Comparison of ENCODE assay signal across 1 cellular context in the genomic region with DNA sequence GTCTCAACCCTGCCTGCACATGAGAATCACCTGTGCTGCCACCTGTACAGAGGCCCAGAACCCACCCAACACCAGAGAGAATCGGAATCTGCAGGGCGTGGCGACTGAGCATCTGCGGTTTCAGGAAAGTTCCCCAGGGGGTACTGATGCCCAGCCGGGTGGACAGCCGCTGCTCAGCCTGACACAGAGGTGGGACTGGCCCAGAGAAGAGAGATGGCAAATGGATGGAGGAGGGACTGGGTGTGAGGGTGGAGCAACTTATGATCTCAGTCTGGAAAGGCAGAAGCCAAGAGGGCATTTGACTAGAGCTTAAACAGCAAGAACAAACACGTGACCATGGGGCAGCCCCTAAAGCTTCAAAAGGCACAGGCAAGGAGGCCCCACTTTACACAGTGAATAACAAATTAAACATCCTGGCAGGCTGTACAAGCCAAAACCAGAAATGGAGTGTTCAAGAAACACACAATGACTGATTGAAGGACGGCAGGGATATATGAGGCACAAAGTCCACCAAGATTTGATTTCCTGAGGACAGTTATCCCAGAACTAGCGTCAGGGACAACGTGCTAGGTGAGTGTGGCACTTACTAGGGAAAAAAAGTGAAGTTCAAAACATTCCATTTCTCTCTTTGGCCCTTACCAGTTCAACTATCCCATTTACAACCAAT.
A peak's percentile ranks its signal among the peaks of the same experiment; 100 is the strongest.
TF ChIP-seq lines count a peak whose summit lies in the region.

No MANE protein-coding gene starts in this region.

TF ChIP-seq in HepG2, 621 proteins besides CTCF, POLR2A, EP300 and RAD21 (continued from another document and continues in another):
- TF ChIP-seq ZNF263 (CRISPR knock-in tag; IDR thresholded peaks at IDR 0.05) (0 out of 2 replicates have a peak, but pooled peaks have one; percentile 9), ARNT (IDR thresholded peaks at IDR 0.05) (no peak), SRSF4 (IDR thresholded peaks at IDR 0.05; ENCODE audit: low read depth, low read length, poor library complexity, severe bottlenecking) (no peak), KLF16 (CRISPR knock-in tag; IDR thresholded peaks at IDR 0.05) (peak in 1 of 2 experiments; percentile 64; a peak in 2 of 4 replicates), CCAR2 (optimal IDR thresholded peaks at IDR 0.05; ENCODE audit: low read depth, low read length) (no peak), HNRNPH1 (optimal IDR thresholded peaks at IDR 0.05; ENCODE audit: low read depth, low read length) (no peak), RFXAP (CRISPR knock-in tag; IDR thresholded peaks at IDR 0.05; ENCODE audit: borderline replicate concordance) (no peak), SP4 (CRISPR knock-in tag; IDR thresholded peaks at IDR 0.05) (0 out of 2 replicates have a peak, but pooled peaks have one; percentile 15), SCMH1 (CRISPR knock-in tag; IDR thresholded peaks at IDR 0.05; ENCODE audit: borderline replicate concordance) (no peak), ZNF546 (CRISPR knock-in tag; conservative IDR thresholded peaks at IDR 0.05) (no peak), SP5 (CRISPR knock-in tag; IDR thresholded peaks at IDR 0.05; ENCODE audit: borderline replicate concordance, low read depth) (peak; percentile 53; the same call in 1 of the 2 replicates), DPF2 (CRISPR knock-in tag; IDR thresholded peaks at IDR 0.05; ENCODE audit: borderline replicate concordance, low read depth) (peak; percentile 31; the same call in 1 of the 2 replicates), ZNF337 (CRISPR knock-in tag; IDR thresholded peaks at IDR 0.05; ENCODE audit: borderline replicate concordance, low read depth) (no peak), HCFC1 (IDR thresholded peaks at IDR 0.05; ENCODE audit: low read depth, low read length) (no peak), FOXP1 (IDR thresholded peaks at IDR 0.05) (no peak), FOXP1 (CRISPR knock-in tag; IDR thresholded peaks at IDR 0.05) (peak; percentile 65), NFYC (CRISPR knock-in tag; IDR thresholded peaks at IDR 0.05) (no peak), RCOR2 (CRISPR knock-in tag; IDR thresholded peaks at IDR 0.05) (peak; percentile 86), ZNF766 (CRISPR knock-in tag; IDR thresholded peaks at IDR 0.05; ENCODE audit: borderline replicate concordance) (no peak), ZNF510 (CRISPR knock-in tag; IDR thresholded peaks at IDR 0.05; ENCODE audit: low read depth) (no peak), SMARCE1 (IDR thresholded peaks at IDR 0.05; ENCODE audit: borderline replicate concordance) (no peak)
- TF ChIP-seq, protein P1, sequence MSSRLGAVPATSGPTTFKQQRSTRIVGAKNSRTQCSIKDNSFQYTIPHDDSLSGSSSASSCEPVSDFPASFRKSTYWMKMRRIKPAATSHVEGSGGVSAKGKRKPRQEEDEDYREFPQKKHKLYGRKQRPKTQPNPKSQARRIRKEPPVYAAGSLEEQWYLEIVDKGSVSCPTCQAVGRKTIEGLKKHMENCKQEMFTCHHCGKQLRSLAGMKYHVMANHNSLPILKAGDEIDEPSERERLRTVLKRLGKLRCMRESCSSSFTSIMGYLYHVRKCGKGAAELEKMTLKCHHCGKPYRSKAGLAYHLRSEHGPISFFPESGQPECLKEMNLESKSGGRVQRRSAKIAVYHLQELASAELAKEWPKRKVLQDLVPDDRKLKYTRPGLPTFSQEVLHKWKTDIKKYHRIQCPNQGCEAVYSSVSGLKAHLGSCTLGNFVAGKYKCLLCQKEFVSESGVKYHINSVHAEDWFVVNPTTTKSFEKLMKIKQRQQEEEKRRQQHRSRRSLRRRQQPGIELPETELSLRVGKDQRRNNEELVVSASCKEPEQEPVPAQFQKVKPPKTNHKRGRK (CRISPR knock-in tag; IDR thresholded peaks at IDR 0.05), result no peak
- TF ChIP-seq, protein P2, sequence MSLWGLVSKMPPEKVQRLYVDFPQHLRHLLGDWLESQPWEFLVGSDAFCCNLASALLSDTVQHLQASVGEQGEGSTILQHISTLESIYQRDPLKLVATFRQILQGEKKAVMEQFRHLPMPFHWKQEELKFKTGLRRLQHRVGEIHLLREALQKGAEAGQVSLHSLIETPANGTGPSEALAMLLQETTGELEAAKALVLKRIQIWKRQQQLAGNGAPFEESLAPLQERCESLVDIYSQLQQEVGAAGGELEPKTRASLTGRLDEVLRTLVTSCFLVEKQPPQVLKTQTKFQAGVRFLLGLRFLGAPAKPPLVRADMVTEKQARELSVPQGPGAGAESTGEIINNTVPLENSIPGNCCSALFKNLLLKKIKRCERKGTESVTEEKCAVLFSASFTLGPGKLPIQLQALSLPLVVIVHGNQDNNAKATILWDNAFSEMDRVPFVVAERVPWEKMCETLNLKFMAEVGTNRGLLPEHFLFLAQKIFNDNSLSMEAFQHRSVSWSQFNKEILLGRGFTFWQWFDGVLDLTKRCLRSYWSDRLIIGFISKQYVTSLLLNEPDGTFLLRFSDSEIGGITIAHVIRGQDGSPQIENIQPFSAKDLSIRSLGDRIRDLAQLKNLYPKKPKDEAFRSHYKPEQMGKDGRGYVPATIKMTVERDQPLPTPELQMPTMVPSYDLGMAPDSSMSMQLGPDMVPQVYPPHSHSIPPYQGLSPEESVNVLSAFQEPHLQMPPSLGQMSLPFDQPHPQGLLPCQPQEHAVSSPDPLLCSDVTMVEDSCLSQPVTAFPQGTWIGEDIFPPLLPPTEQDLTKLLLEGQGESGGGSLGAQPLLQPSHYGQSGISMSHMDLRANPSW (CRISPR knock-in tag; IDR thresholded peaks at IDR 0.05; ENCODE audit: borderline replicate concordance), result peak; percentile 40; the same call in 1 of the 2 replicates
- TF ChIP-seq, protein P3, sequence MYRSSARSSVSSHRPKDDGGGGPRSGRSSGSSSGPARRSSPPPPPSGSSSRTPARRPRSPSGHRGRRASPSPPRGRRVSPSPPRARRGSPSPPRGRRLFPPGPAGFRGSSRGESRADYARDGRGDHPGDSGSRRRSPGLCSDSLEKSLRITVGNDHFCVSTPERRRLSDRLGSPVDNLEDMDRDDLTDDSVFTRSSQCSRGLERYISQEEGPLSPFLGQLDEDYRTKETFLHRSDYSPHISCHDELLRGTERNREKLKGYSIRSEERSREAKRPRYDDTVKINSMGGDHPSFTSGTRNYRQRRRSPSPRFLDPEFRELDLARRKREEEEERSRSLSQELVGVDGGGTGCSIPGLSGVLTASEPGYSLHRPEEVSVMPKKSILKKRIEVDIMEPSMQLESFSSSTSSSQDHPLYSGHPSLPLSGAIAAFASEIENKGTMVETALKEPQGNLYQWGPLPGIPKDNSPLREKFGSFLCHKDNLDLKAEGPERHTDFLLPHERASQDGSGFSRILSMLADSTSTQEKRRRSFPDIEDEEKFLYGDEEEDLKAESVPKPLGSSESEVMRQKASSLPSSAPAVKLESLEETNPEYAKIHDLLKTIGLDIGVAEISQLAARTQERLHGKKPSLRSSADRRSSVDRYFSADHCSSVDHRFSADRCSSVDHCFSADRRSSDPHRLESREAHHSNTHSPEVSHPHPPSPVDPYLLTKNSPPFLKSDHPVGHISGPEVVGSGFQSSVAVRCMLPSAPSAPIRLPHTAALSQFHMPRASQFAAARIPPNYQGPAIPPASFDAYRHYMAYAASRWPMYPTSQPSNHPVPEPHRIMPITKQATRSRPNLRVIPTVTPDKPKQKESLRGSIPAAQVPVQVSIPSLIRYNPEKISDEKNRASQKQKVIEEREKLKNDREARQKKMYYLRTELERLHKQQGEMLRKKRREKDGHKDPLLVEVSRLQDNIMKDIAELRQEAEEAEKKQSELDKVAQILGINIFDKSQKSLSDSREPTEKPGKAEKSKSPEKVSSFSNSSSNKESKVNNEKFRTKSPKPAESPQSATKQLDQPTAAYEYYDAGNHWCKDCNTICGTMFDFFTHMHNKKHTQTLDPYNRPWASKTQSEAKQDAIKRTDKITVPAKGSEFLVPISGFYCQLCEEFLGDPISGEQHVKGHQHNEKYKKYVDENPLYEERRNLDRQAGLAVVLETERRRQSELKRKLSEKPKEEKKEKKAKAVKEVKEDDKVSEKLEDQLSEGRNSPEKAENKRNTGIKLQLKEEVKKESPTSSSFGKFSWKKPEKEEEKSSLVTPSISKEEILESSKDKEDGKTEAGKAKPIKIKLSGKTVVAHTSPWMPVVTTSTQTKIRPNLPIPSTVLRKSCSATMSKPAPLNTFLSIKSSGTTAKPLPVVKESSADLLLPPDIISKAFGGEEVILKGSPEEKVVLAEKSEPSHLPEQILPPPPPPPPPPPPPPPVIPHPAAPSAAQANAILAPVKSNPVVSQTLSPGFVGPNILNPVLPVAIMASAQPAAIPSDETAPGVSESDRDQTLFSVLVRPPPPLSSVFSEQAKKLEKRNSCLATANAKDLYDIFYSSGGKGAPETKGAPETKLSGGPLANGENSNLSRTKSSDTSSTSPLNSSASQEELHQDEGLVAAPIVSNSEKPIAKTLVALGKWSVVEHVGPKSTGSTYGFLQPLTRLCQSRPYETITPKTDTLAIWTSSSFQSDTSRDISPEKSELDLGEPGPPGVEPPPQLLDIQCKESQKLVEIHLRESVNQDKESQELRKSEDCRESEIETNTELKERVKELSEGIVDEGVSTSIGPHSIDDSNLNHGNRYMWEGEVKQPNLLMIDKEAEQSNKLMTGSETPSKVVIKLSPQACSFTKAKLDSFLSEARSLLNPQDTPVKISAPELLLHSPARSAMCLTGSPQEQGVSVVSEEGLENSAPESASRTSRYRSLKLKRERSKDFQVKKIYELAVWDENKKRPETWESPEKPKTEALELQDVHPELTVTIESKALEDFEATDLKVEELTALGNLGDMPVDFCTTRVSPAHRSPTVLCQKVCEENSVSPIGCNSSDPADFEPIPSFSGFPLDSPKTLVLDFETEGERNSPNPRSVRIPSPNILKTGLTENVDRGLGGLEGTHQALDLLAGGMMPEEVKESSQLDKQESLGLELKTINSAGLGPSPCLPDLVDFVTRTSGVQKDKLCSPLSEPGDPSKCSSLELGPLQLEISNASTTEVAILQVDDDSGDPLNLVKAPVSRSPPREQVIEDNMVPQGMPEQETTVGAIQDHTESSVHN (CRISPR knock-in tag; IDR thresholded peaks at IDR 0.05), result no peak
- TF ChIP-seq, protein P4, sequence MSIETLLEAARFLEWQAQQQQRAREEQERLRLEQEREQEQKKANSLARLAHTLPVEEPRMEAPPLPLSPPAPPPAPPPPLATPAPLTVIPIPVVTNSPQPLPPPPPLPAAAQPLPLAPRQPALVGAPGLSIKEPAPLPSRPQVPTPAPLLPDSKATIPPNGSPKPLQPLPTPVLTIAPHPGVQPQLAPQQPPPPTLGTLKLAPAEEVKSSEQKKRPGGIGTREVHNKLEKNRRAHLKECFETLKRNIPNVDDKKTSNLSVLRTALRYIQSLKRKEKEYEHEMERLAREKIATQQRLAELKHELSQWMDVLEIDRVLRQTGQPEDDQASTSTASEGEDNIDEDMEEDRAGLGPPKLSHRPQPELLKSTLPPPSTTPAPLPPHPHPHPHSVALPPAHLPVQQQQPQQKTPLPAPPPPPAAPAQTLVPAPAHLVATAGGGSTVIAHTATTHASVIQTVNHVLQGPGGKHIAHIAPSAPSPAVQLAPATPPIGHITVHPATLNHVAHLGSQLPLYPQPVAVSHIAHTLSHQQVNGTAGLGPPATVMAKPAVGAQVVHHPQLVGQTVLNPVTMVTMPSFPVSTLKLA (IDR thresholded peaks at IDR 0.05), result peak; percentile 40
- TF ChIP-seq, protein P5, sequence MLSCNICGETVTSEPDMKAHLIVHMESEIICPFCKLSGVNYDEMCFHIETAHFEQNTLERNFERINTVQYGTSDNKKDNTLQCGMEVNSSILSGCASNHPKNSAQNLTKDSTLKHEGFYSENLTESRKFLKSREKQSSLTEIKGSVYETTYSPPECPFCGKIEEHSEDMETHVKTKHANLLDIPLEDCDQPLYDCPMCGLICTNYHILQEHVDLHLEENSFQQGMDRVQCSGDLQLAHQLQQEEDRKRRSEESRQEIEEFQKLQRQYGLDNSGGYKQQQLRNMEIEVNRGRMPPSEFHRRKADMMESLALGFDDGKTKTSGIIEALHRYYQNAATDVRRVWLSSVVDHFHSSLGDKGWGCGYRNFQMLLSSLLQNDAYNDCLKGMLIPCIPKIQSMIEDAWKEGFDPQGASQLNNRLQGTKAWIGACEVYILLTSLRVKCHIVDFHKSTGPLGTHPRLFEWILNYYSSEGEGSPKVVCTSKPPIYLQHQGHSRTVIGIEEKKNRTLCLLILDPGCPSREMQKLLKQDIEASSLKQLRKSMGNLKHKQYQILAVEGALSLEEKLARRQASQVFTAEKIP (CRISPR knock-in tag; IDR thresholded peaks at IDR 0.05; ENCODE audit: borderline replicate concordance), result no peak
- TF ChIP-seq, protein P6, sequence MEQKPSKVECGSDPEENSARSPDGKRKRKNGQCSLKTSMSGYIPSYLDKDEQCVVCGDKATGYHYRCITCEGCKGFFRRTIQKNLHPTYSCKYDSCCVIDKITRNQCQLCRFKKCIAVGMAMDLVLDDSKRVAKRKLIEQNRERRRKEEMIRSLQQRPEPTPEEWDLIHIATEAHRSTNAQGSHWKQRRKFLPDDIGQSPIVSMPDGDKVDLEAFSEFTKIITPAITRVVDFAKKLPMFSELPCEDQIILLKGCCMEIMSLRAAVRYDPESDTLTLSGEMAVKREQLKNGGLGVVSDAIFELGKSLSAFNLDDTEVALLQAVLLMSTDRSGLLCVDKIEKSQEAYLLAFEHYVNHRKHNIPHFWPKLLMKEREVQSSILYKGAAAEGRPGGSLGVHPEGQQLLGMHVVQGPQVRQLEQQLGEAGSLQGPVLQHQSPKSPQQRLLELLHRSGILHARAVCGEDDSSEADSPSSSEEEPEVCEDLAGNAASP (CRISPR knock-in tag; IDR thresholded peaks at IDR 0.05; ENCODE audit: borderline replicate concordance), result peak; percentile 27; the same call in 1 of the 2 replicates
- TF ChIP-seq, protein P7, sequence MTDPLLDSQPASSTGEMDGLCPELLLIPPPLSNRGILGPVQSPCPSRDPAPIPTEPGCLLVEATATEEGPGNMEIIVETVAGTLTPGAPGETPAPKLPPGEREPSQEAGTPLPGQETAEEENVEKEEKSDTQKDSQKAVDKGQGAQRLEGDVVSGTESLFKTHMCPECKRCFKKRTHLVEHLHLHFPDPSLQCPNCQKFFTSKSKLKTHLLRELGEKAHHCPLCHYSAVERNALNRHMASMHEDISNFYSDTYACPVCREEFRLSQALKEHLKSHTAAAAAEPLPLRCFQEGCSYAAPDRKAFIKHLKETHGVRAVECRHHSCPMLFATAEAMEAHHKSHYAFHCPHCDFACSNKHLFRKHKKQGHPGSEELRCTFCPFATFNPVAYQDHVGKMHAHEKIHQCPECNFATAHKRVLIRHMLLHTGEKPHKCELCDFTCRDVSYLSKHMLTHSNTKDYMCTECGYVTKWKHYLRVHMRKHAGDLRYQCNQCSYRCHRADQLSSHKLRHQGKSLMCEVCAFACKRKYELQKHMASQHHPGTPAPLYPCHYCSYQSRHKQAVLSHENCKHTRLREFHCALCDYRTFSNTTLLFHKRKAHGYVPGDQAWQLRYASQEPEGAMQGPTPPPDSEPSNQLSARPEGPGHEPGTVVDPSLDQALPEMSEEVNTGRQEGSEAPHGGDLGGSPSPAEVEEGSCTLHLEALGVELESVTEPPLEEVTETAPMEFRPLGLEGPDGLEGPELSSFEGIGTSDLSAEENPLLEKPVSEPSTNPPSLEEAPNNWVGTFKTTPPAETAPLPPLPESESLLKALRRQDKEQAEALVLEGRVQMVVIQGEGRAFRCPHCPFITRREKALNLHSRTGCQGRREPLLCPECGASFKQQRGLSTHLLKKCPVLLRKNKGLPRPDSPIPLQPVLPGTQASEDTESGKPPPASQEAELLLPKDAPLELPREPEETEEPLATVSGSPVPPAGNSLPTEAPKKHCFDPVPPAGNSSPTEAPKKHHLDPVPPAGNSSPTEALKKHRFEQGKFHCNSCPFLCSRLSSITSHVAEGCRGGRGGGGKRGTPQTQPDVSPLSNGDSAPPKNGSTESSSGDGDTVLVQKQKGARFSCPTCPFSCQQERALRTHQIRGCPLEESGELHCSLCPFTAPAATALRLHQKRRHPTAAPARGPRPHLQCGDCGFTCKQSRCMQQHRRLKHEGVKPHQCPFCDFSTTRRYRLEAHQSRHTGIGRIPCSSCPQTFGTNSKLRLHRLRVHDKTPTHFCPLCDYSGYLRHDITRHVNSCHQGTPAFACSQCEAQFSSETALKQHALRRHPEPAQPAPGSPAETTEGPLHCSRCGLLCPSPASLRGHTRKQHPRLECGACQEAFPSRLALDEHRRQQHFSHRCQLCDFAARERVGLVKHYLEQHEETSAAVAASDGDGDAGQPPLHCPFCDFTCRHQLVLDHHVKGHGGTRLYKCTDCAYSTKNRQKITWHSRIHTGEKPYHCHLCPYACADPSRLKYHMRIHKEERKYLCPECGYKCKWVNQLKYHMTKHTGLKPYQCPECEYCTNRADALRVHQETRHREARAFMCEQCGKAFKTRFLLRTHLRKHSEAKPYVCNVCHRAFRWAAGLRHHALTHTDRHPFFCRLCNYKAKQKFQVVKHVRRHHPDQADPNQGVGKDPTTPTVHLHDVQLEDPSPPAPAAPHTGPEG (CRISPR knock-in tag; IDR thresholded peaks at IDR 0.05), result no peak
